23 cellular contexts compared by ENCODE assay signal in genomic region chr15:78673917-78674444, GRCh38. TPM values are rescaled to one million over a fixed set of nuclear protein-coding genes. Genes with fewer than 3 reads are reported as not detected.
"Had no signal": no experiment of that assay in that cellular context is flagged by ENCODE, and none has a peak within 500 bp of the region (broad histone marks: within the 10 kb centered on the region; RNA-seq: fewer than 3 reads in every experiment).

No MANE protein-coding gene starts in this region.

- FAIRE-seq: bronchial epithelial cell, RCC 7860 had no signal

- ATAC-seq: activated CD8-positive, alpha-beta T cell treated with anti-CD3 and anti-CD28 coated beads for 36 hours; activated T-cell treated with anti-CD3 and anti-CD28 coated beads, Interleukin-2, amount 50 U/mL, for 72 hours; PC-3 had no signal

- DNase-seq: activated CD4-positive, alpha-beta T cell treated with anti-CD3 and anti-CD28 coated beads for 4 hours; activated CD8-positive, alpha-beta memory T cell treated with anti-CD3 and anti-CD28 coated beads, Interleukin-2, amount 50 U/mL, for 4 hours; activated CD8-positive, alpha-beta T cell treated with anti-CD3 and anti-CD28 coated beads for 36 hours; activated naive CD4-positive, alpha-beta T cell; activated T-cell treated with anti-CD3 and anti-CD28 coated beads, Interleukin-2, amount 50 U/mL, for 72 hours; KG1; NCI-H1048; NCI-H146; NCI-H187 treated with DMSO at 0.1 percent for 48 hours; NCI-H2081 treated with DMSO at 0.1 percent for 48 hours; NCI-H446; NCI-H524; PC-3; SIG-M5; T-helper 1 cell had no signal

- H3K27ac ChIP-seq: VCaP had no signal

RNA-seq across cellular contexts. Expression of gene CHRNB4, which starts 33.0 kb away (rescaled TPM):
- total RNA-seq: activated CD8-positive, alpha-beta T cell treated with anti-CD3 and anti-CD28 coated beads for 36 hours; activated T-cell treated with anti-CD3 and anti-CD28 coated beads, Interleukin-2, amount 50 U/mL, for 72 hours; activated T-helper 2 cell treated with anti-CD3 and anti-CD28 coated beads, Interferon-gamma antibody, Interleukin-2, Interleukin-4, amounts not matched to agents 10 μg/mL and 5 μg/mL and 100 μg/mL, durations not matched to agents 14 hours and 24 hours and 36 hours; aorta; bronchial epithelial cell; LHCN-M2; M059J; PC-3; T-helper 2 cell treated with Interferon-gamma antibody and Interleukin-4, amounts not matched to agents 100 ng/mL and 5 ng/mL, for 36 hours had no signal
- polyA plus RNA-seq: aorta had no signal

RNA-seq across cellular contexts. Expression of gene CHRNA3, which starts 53.2 kb away (rescaled TPM):
- total RNA-seq: activated CD8-positive, alpha-beta T cell treated with anti-CD3 and anti-CD28 coated beads for 36 hours; activated T-cell treated with anti-CD3 and anti-CD28 coated beads, Interleukin-2, amount 50 U/mL, for 72 hours; activated T-helper 2 cell treated with anti-CD3 and anti-CD28 coated beads, Interferon-gamma antibody, Interleukin-2, Interleukin-4, amounts not matched to agents 10 μg/mL and 5 μg/mL and 100 μg/mL, durations not matched to agents 14 hours and 24 hours and 36 hours; aorta; bronchial epithelial cell; LHCN-M2; M059J; PC-3; T-helper 2 cell treated with Interferon-gamma antibody and Interleukin-4, amounts not matched to agents 100 ng/mL and 5 ng/mL, for 36 hours had no signal
- polyA plus RNA-seq: aorta had no signal
